Comparison of ENCODE assay signal across 15 cellular contexts in genomic region chr2:2824588-2824987, GRCh38.
DNase-seq lines count a peak whose midpoint lies in the region; TF ChIP-seq lines count a peak whose summit lies in the region.
"Had no signal": no experiment of that assay in that cellular context is flagged by ENCODE, and none has a peak within 500 bp of the region (broad histone marks: within the 10 kb centered on the region; RNA-seq: fewer than 3 reads in every experiment).

No MANE protein-coding gene starts in this region.

- no peak overlapping the region for H3K23ac ChIP-seq in H9 (ENCODE audit: insufficient read length, low read depth, low read length)

- WGBS in H9 (ENCODE audit: extremely low coverage, insufficient read length, low lambda C conversion rate), result no CpG with 5 or more reads among the region's 5 CpGs

- no peaks in the 10 kb centered on the region for H3K23me2 ChIP-seq in H9 (ENCODE audit: insufficient read length, low read depth, low read length, poor library complexity, severe bottlenecking)

- no peak overlapping the region for H2BK20ac ChIP-seq in H9 (ENCODE audit: low read depth, low read length, poor library complexity, severe bottlenecking)

- peaks cover 0 to 4% (median 3%) of the 10 kb centered on the region in 3 experiments; a peak in 2 of 7 replicates for H3K36me3 Mint-ChIP-seq in H9 (ENCODE audit: insufficient read depth in 1 of 3, low read depth in 3 of 3)

- H3K9me3 Mint-ChIP-seq in H9, result peaks cover 12 to 30% of the 10 kb centered on the region in 2 experiments

- no peak overlapping the region for H4K5ac ChIP-seq in H9 (ENCODE audit: insufficient read length, low read depth, low read length)

- H2BK15ac ChIP-seq in H9 (ENCODE audit: low read depth, low read length), result no peak overlapping the region

- H3K14ac ChIP-seq in H9 (ENCODE audit: insufficient read depth, low read length), result no peak overlapping the region

- no peak overlapping the region for H3T11ph ChIP-seq in H9 (ENCODE audit: low read length)

- no peak overlapping the region for H2BK12ac ChIP-seq in H9 (ENCODE audit: insufficient read length, low read depth, low read length)

- H3K4me3 Mint-ChIP-seq in H9, result no peak overlapping the region
- H3K4me3 Mint-ChIP-seq: CD4-positive, alpha-beta T cell had no signal

- no peaks in the 10 kb centered on the region for H3K4me1 Mint-ChIP-seq in H9

- H4K91ac ChIP-seq in H9 (ENCODE audit: insufficient read length, low read depth, low read length), result no peak overlapping the region

- no peaks in the 10 kb centered on the region for H3K79me1 ChIP-seq in H9 (ENCODE audit: insufficient read depth, low read depth, low read length, poor library complexity, severe bottlenecking)

- no peak overlapping the region for H3K56ac ChIP-seq in H9 (ENCODE audit: insufficient read length, low read depth, low read length)

- H3K27me3 Mint-ChIP-seq in H9 (ENCODE audit: low read depth), result no peaks in the 10 kb centered on the region; the same call in none of the 2 replicates

- no peaks in the 10 kb centered on the region for H4K20me1 ChIP-seq in H9 (ENCODE audit: control insufficient read depth, insufficient read depth, insufficient read length)

- no peak for DNase-seq in H9
- DNase-seq in NCI-H2171 treated with DMSO at 0.1 percent for 48 hours (lab: John Stamatoyannopoulos, UW), result peak; percentile 71
- DNase-seq in islet precursor cell, result peak; percentile 23
- DNase-seq in DMS153 treated with DMSO at 0.1 percent for 48 hours (lab: John Stamatoyannopoulos, UW; ENCODE audit: unreplicated experiment), result no peak
- no peak for DNase-seq in SKM-1 (lab: John Stamatoyannopoulos, UW; ENCODE audit: unreplicated experiment)
- DNase-seq in NCI-H146 (lab: John Stamatoyannopoulos, UW), result no peak
- DNase-seq: ACHN; BE2C; C1 segment of cervical spinal cord; Caco-2; CD4-positive, alpha-beta T cell; DMS79; GDM1; GOT3 had no signal

- H3K4me1 ChIP-seq in H9 (ENCODE audit: insufficient read depth, low read length), result no peaks in the 10 kb centered on the region
- H3K4me1 ChIP-seq: Caco-2, HAP-1 had no signal

- no peak overlapping the region for H3K4ac ChIP-seq in H9 (ENCODE audit: low read depth, low read length)

- TF ChIP-seq CTCF in H9 (conservative IDR thresholded peaks at IDR 0.05), result no peak

- no peak overlapping the region for H2BK5ac ChIP-seq in H9 (ENCODE audit: insufficient read length, low read length)

- H3K79me2 ChIP-seq in H9 (ENCODE audit: insufficient read depth, low read length), result no peaks in the 10 kb centered on the region

- H3K9me3 ChIP-seq in H9 (ENCODE audit: control insufficient read depth, low read depth, low read length), result no peaks in the 10 kb centered on the region
- H3K9me3 ChIP-seq: BE2C, HAP-1 had no signal

- H2AK5ac ChIP-seq in H9 (ENCODE audit: insufficient read length, low read length), result no peak overlapping the region

- peak overlapping the region; percentile 92 for H4K8ac ChIP-seq in H9 (replicated peaks; ENCODE audit: insufficient read length, low read depth, low read length)

- no peak overlapping the region for H2AFZ ChIP-seq in H9 (ENCODE audit: low read length)

- H3K4me2 ChIP-seq in H9 (ENCODE audit: insufficient read depth, insufficient read length, low read length), result no peak overlapping the region

- H3K27ac ChIP-seq in H9 (ENCODE audit: insufficient read length, low read depth, low read length), result no peak overlapping the region

- no peaks in the 10 kb centered on the region for H3K27me3 ChIP-seq in H9 (ENCODE audit: insufficient read depth, low read length)
- H3K27me3 ChIP-seq: BE2C had no signal

- H3K18ac ChIP-seq in H9 (ENCODE audit: insufficient read length, low read depth, low read length), result no peak overlapping the region

- no peak overlapping the region for H2BK120ac ChIP-seq in H9 (ENCODE audit: low read depth, low read length, poor library complexity, severe bottlenecking)

- no peak overlapping the region for H3K9ac ChIP-seq in H9 (ENCODE audit: extremely low read depth, insufficient read length, low read length)

- H3K27ac Mint-ChIP-seq in H9, result no peak overlapping the region
- H3K27ac Mint-ChIP-seq: CD4-positive, alpha-beta T cell had no signal

Comparison
In these comparisons a context has a peak if more than half of its experiments do, and no peak if none do; other contexts are left out.
1. DNase-seq: peak in NCI-H2171 treated with DMSO at 0.1 percent for 48 hours (single experiment) and islet precursor cell (single experiment); none in H9 (single experiment), DMS153 treated with DMSO at 0.1 percent for 48 hours (single experiment), SKM-1 (single experiment) and NCI-H146 (single experiment).